1 cellular context compared by ENCODE assay signal in genomic region chr10:31143331-31143935, GRCh38.
TF ChIP-seq lines count a peak whose summit lies in the region.

No MANE protein-coding gene starts in this region.

TF ChIP-seq in GM23338, 12 proteins besides CTCF, POLR2A, EP300 and RAD21:
- no peak for TF ChIP-seq EZH2phosphoT487 (IDR thresholded peaks at IDR 0.05; ENCODE audit: unreplicated experiment)
